ENCODE assay signal across 22 cellular contexts in the genomic region with DNA sequence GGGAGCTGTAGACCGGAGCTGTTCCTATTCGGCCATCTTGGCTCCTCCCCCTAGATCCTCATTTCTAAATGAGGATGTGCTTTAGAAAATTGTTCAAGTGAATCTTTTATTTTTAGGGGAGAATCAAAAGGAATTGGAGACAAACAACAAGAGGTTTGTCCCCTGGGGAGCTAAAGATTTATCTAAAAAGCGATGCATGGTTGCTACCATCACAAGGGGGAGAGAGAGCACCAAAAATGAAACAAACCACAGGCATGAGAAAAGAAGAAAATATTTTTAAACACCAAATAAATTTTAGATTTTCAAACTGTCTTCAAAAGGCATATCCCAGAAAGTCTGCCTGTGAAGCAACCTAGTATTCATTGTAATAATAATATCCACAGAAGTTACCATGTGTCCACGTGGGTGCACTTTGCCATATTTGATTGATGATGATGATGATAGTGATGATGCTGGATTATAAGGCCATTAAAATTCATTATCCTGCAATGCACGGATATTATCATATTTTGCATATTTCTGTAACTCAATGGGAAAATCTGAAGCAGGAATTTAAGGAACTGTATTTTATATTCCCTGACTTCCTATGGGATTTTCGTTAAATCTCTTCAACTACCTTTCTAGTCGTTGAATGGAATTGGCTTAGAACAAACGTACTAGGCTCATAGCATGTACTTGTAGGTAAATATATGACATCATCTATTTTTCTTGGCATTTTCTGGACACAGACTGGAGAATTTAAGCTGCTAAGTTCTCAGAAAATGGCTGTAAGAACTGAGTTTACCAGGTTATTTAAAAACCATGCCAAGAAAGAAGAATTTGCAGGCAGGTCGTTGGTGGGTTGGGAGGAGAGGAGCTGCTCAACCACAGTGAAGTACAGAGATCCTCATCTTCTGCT.
DNase-seq lines count a peak whose midpoint lies in the region; ATAC-seq and TF ChIP-seq lines count a peak whose summit lies in the region.
"Had no signal": no experiment of that assay in that cellular context is flagged by ENCODE, and none has a peak within 500 bp of the region (broad histone marks: within the 10 kb centered on the region; RNA-seq: fewer than 3 reads in every experiment).

No MANE protein-coding gene starts in this region.

- DNase-seq in chondrocyte (ENCODE audit: low spot score) = no peak
- DNase-seq in neural crest cell (ENCODE audit: low read depth, low spot score) = no peak
- no peak for DNase-seq in NK-92 (lab: John Stamatoyannopoulos, UW; ENCODE audit: unreplicated experiment)
- no peak for DNase-seq in NCI-H345 (lab: John Stamatoyannopoulos, UW)
- no peak for DNase-seq in putamen (ENCODE audit: low spot score)
- DNase-seq: activated CD4-positive, alpha-beta memory T cell treated with anti-CD3 and anti-CD28 coated beads for 36 hours; activated CD4-positive, CD25-positive, alpha-beta regulatory T cell; activated naive CD8-positive, alpha-beta T cell treated with anti-CD3 and anti-CD28 coated beads, Interleukin-2, amount 50 U/mL, for 24 hours; colonic mucosa; DMS79 treated with DMSO at 0.1 percent for 48 hours; GM23248; NCI-H1417 treated with DMSO at 0.1 percent for 48 hours; NCI-H524 treated with DMSO at 0.1 percent for 48 hours; T1000 had no signal

- peaks cover 0 to 41% (median 20%) of the 10 kb centered on the region in 10 experiments; a peak in 16 of 20 replicates for H3K4me1 ChIP-seq in BLaER1 treated with 17β-estradiol and CSF1 and Interleukin-3, amounts not matched to agents 10 nM and 100 nM
- no peaks in the 10 kb centered on the region for H3K4me1 ChIP-seq in HEK293 (ENCODE audit: control insufficient read depth, insufficient read depth, low read length)
- H3K4me1 ChIP-seq: colonic mucosa, parathyroid adenoma, vagina had no signal

- H4K20me1 ChIP-seq in BLaER1 treated with 17β-estradiol and CSF1 and Interleukin-3, amounts not matched to agents 10 nM and 100 nM = no peaks in the 10 kb centered on the region

- H3K36me3 Mint-ChIP-seq in chondrocyte (ENCODE audit: low read depth) (peaks cover 6% of the 10 kb centered on the region), neural crest cell (ENCODE audit: low read depth) (peaks cover 5% of the 10 kb centered on the region)
- H3K36me3 Mint-ChIP-seq: memory B cell had no signal

- H3K36me3 ChIP-seq in BLaER1 treated with 17β-estradiol and CSF1 and Interleukin-3, amounts not matched to agents 10 nM and 100 nM = no peaks in the 10 kb centered on the region
- H3K36me3 ChIP-seq in HEK293 (ENCODE audit: control insufficient read depth in 2 of 2, insufficient read depth in 1 of 2, low read length in 2 of 2) = peaks cover 0 to 6% of the 10 kb centered on the region in 2 experiments; a peak in 1 of 3 replicates
- H3K36me3 ChIP-seq: colonic mucosa, vagina had no signal

- H3K4me1 Mint-ChIP-seq in chondrocyte (ENCODE audit: low read depth) = peaks cover 24% of the 10 kb centered on the region
- H3K4me1 Mint-ChIP-seq in neural crest cell = peaks cover 23% of the 10 kb centered on the region
- H3K4me1 Mint-ChIP-seq: activated naive CD8-positive, alpha-beta T cell treated with anti-CD3 and anti-CD28 coated beads, Interleukin-2, amount 50 U/mL, for 24 hours; memory B cell had no signal

- H3K4me2 ChIP-seq in BLaER1 treated with 17β-estradiol and CSF1 and Interleukin-3, amounts not matched to agents 10 nM and 100 nM = peak overlapping the region in 10 of 11 experiments; percentile 8 to 72 (median 40); a peak in 19 of 22 replicates

- H3K27ac Mint-ChIP-seq in chondrocyte (ENCODE audit: unreplicated experiment) = no peak overlapping the region
- H3K27ac Mint-ChIP-seq in neural crest cell (ENCODE audit: unreplicated experiment) = no peak overlapping the region
- H3K27ac Mint-ChIP-seq: activated CD4-positive, alpha-beta memory T cell treated with anti-CD3 and anti-CD28 coated beads for 36 hours; activated naive CD8-positive, alpha-beta T cell treated with anti-CD3 and anti-CD28 coated beads, Interleukin-2, amount 50 U/mL, for 24 hours; CD8-positive, alpha-beta T cell; memory B cell had no signal

- H3K4me3 ChIP-seq in BLaER1 treated with 17β-estradiol and CSF1 and Interleukin-3, amounts not matched to agents 10 nM and 100 nM = no peak overlapping the region
- H3K4me3 ChIP-seq in HEK293 (ENCODE audit: low read depth, low read length) = no peak overlapping the region
- H3K4me3 ChIP-seq: colonic mucosa, GM23248, vagina had no signal

- no peak overlapping the region for H3K27ac ChIP-seq in BLaER1 treated with 17β-estradiol and CSF1 and Interleukin-3, amounts not matched to agents 10 nM and 100 nM
- no peak overlapping the region for H3K27ac ChIP-seq in HEK293 (ENCODE audit: extremely low read depth, low read depth, low read length)
- H3K27ac ChIP-seq: colonic mucosa, GM23248, parathyroid adenoma, vagina had no signal

- peaks cover 0 to 5% (median 0%) of the 10 kb centered on the region in 11 experiments; a peak in 1 of 22 replicates for H3K9me3 ChIP-seq in BLaER1 treated with 17β-estradiol and CSF1 and Interleukin-3, amounts not matched to agents 10 nM and 100 nM (replicated peaks in 1 of 11)
- no peaks in the 10 kb centered on the region for H3K9me3 ChIP-seq in HEK293 (ENCODE audit: control insufficient read depth, insufficient read depth, low read depth, low read length)
- H3K9me3 ChIP-seq: colonic mucosa, vagina had no signal

- POLR2A ChIA-PET in HEK293 (lab: Yijun Ruan, JAX) = no interaction called here

- H3K4me3 Mint-ChIP-seq in chondrocyte (ENCODE audit: unreplicated experiment) (no peak overlapping the region), neural crest cell (peak overlapping the region; percentile 72)
- H3K4me3 Mint-ChIP-seq: activated CD4-positive, alpha-beta memory T cell treated with anti-CD3 and anti-CD28 coated beads for 36 hours; activated naive CD8-positive, alpha-beta T cell treated with anti-CD3 and anti-CD28 coated beads, Interleukin-2, amount 50 U/mL, for 24 hours; brain; CD8-positive, alpha-beta T cell; memory B cell had no signal

- H3K9me3 Mint-ChIP-seq in chondrocyte (ENCODE audit: low read depth) = peaks cover 15% of the 10 kb centered on the region
- H3K9me3 Mint-ChIP-seq in neural crest cell = peaks cover 3% of the 10 kb centered on the region
- H3K9me3 Mint-ChIP-seq: memory B cell had no signal

- no peaks in the 10 kb centered on the region for H3K27me3 ChIP-seq in BLaER1 treated with 17β-estradiol and CSF1 and Interleukin-3, amounts not matched to agents 10 nM and 100 nM
- H3K27me3 ChIP-seq: colonic mucosa, vagina had no signal

- H3K27me3 Mint-ChIP-seq in chondrocyte (ENCODE audit: low read depth) = no peaks in the 10 kb centered on the region
- H3K27me3 Mint-ChIP-seq in neural crest cell (ENCODE audit: low read depth) = peaks cover 22% of the 10 kb centered on the region
- H3K27me3 Mint-ChIP-seq: activated CD4-positive, alpha-beta memory T cell treated with anti-CD3 and anti-CD28 coated beads for 36 hours; brain had no signal

- TF ChIP-seq CTCF in HEK293 (tag by site-specific recombination; IDR thresholded peaks at IDR 0.05) (no peak), chondrocyte (IDR thresholded peaks at IDR 0.05) (peak; percentile 75), neural crest cell (conservative IDR thresholded peaks at IDR 0.05) (peak; percentile 44)

- ATAC-seq in HG03097 (IDR thresholded peaks at IDR 0.05; ENCODE audit: low FRiP score, unreplicated experiment) = no peak
- ATAC-seq: activated naive CD8-positive, alpha-beta T cell treated with anti-CD3 and anti-CD28 coated beads, Interleukin-2, amount 50 U/mL, for 24 hours; CD8-positive, alpha-beta T cell had no signal

- H3K9ac ChIP-seq in BLaER1 treated with 17β-estradiol and CSF1 and Interleukin-3, amounts not matched to agents 10 nM and 100 nM = 0 out of 22 replicates have a peak overlapping the region, but pooled peaks of 1 of the 11 experiments have one; percentile 8
- H3K9ac ChIP-seq: GM23248, parathyroid adenoma had no signal

- CTCF ChIA-PET in HEK293 (lab: Yijun Ruan, JAX) = interaction anchor here (0.8 to 2.2 kb wide), 2 partner anchors 16 to 309 kb away, joined by 3 to 5 read pairs; no protein-coding TSS in a partner anchor

TF ChIP-seq in HEK293, 187 proteins besides CTCF, POLR2A, EP300 and RAD21 (continues in another document):
- TF ChIP-seq, protein P1, sequence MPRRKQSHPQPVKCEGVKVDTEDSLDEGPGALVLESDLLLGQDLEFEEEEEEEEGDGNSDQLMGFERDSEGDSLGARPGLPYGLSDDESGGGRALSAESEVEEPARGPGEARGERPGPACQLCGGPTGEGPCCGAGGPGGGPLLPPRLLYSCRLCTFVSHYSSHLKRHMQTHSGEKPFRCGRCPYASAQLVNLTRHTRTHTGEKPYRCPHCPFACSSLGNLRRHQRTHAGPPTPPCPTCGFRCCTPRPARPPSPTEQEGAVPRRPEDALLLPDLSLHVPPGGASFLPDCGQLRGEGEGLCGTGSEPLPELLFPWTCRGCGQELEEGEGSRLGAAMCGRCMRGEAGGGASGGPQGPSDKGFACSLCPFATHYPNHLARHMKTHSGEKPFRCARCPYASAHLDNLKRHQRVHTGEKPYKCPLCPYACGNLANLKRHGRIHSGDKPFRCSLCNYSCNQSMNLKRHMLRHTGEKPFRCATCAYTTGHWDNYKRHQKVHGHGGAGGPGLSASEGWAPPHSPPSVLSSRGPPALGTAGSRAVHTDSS (tag by site-specific recombination; IDR thresholded peaks at IDR 0.05) = peak; percentile 76
- no peak for TF ChIP-seq HOXC10 (CRISPR knock-in tag; IDR thresholded peaks at IDR 0.05)
- TF ChIP-seq, protein P2, sequence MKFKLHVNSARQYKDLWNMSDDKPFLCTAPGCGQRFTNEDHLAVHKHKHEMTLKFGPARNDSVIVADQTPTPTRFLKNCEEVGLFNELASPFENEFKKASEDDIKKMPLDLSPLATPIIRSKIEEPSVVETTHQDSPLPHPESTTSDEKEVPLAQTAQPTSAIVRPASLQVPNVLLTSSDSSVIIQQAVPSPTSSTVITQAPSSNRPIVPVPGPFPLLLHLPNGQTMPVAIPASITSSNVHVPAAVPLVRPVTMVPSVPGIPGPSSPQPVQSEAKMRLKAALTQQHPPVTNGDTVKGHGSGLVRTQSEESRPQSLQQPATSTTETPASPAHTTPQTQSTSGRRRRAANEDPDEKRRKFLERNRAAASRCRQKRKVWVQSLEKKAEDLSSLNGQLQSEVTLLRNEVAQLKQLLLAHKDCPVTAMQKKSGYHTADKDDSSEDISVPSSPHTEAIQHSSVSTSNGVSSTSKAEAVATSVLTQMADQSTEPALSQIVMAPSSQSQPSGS (tag by site-specific recombination; IDR thresholded peaks at IDR 0.05; ENCODE audit: low read depth) = peak; percentile 89
- 0 out of 2 replicates have a peak, but pooled peaks have one; percentile 14 for TF ChIP-seq ZBTB17 (tag by site-specific recombination; IDR thresholded peaks at IDR 0.05)
- TF ChIP-seq ZNF335 (tag by site-specific recombination; conservative IDR thresholded peaks at IDR 0.05) = peak; percentile 44; the same call in 1 of the 2 replicates
- TF ChIP-seq ZNF561 (tag by site-specific recombination; IDR thresholded peaks at IDR 0.05; ENCODE audit: borderline replicate concordance) = no peak
- no peak for TF ChIP-seq ZNF792 (tag by site-specific recombination; IDR thresholded peaks at IDR 0.05)
- TF ChIP-seq ZNF654 (tag by site-specific recombination; IDR thresholded peaks at IDR 0.05; ENCODE audit: low read depth) = no peak; the same call in 1 of the 2 replicates
